ENCODE assay signal across 29 cellular contexts in the genomic region with DNA sequence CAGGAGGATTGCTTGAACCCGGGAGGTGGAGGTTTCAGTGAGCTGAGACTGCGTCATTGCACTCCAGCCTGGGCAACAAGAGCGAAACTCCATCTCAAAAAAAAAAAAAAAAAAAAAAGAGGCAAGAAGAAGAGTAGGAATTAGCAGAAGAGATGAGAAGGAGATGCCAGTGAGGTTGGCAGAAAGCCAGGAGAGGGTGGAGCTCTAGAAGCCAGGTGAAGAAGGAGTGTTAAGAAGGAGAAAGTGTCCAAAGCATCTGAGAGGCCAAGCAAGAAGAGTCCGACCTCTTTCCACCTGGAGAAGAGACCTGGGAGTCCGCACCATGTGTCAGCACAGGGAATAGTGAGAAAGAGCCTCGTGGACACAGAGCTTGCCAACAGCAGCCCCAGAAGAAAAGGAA.
A peak's percentile ranks its signal among the peaks of the same experiment; 100 is the strongest.
DNase-seq lines count a peak whose midpoint lies in the region; ATAC-seq and TF ChIP-seq lines count a peak whose summit lies in the region.
"Had no signal": no experiment of that assay in that cellular context is flagged by ENCODE, and none has a peak within 500 bp of the region (broad histone marks: within the 10 kb centered on the region; RNA-seq: fewer than 3 reads in every experiment).

No MANE protein-coding gene starts in this region.

- no peak overlapping the region for H3K9ac ChIP-seq in SK-N-SH
- peak overlapping the region; percentile 52 for H3K9ac ChIP-seq in smooth muscle cell (ENCODE audit: low read depth)
- H3K9ac ChIP-seq: parathyroid adenoma had no signal

- H3K27ac ChIP-seq in SK-N-SH (ENCODE audit: low read depth in 2 of 2, low read length in 1 of 2) (peak overlapping the region in 1 of 2 experiments; percentile 60; a peak in 2 of 4 replicates), smooth muscle cell (ENCODE audit: low read depth) (peak overlapping the region; percentile 94)
- H3K27ac ChIP-seq: 22Rv1, cardiac muscle cell, left lung, parathyroid adenoma, tibial artery had no signal

- H3F3A ChIP-seq in SK-N-SH (replicated peaks; ENCODE audit: insufficient read depth) = peaks cover 10% of the 10 kb centered on the region
- H3F3A ChIP-seq in smooth muscle cell (ENCODE audit: low read depth) = peaks cover 14% of the 10 kb centered on the region

- H3K36me3 Mint-ChIP-seq in natural killer cell = no peaks in the 10 kb centered on the region
- H3K36me3 Mint-ChIP-seq: CD4-positive, alpha-beta memory T cell; immature natural killer cell had no signal

- ATAC-seq in HG03520 (IDR thresholded peaks at IDR 0.05; ENCODE audit: unreplicated experiment) = no peak
- ATAC-seq in natural killer cell = no peak
- ATAC-seq: activated naive CD4-positive, alpha-beta T cell treated with anti-CD3 and anti-CD28 coated beads, Interleukin-2, amount 50 U/mL, for 72 hours; activated T-helper 17 cell treated with anti-CD3 and anti-CD28 coated beads, Interleukin-2, amount 50 U/mL, for 72 hours; HCT116; right cardiac atrium; stimulated activated naive CD8-positive, alpha-beta T cell treated with anti-CD3 and anti-CD28 coated beads, Interleukin-15, amount 100 ng/mL, for 72 hours had no signal

- H3K4me2 ChIP-seq in SK-N-SH (peak overlapping the region; percentile 31), smooth muscle cell (peak overlapping the region; percentile 30)

- POLR2A ChIA-PET in SK-N-SH (lab: Yijun Ruan, JAX) = no interaction called here

- no peak overlapping the region for H3K4me3 Mint-ChIP-seq in natural killer cell
- H3K4me3 Mint-ChIP-seq: activated B cell treated with CpG ODN at 0.5 μM for 24 hours; activated T-helper 17 cell treated with anti-CD3 and anti-CD28 coated beads, Interleukin-2, amount 50 U/mL, for 72 hours; CD4-positive, alpha-beta memory T cell; immature natural killer cell; nephron progenitor cell; stimulated activated naive CD8-positive, alpha-beta T cell treated with anti-CD3 and anti-CD28 coated beads, Interleukin-15, amount 100 ng/mL, for 72 hours had no signal

- H4K20me1 ChIP-seq in SK-N-SH (ENCODE audit: insufficient read depth) (peaks cover 66% of the 10 kb centered on the region; the same call in 1 of the 2 replicates), smooth muscle cell (ENCODE audit: low read depth) (no peaks in the 10 kb centered on the region)

- H3K4me1 Mint-ChIP-seq in natural killer cell = no peaks in the 10 kb centered on the region
- H3K4me1 Mint-ChIP-seq: activated B cell treated with CpG ODN at 0.5 μM for 24 hours; activated T-helper 17 cell treated with anti-CD3 and anti-CD28 coated beads, Interleukin-2, amount 50 U/mL, for 72 hours; CD4-positive, alpha-beta memory T cell; immature natural killer cell; stimulated activated naive CD8-positive, alpha-beta T cell treated with anti-CD3 and anti-CD28 coated beads, Interleukin-15, amount 100 ng/mL, for 72 hours had no signal

- H3K9me3 ChIP-seq in SK-N-SH (no peaks in the 10 kb centered on the region), smooth muscle cell (replicated peaks; ENCODE audit: low read depth) (no peaks in the 10 kb centered on the region)
- H3K9me3 ChIP-seq: left lung, tibial artery had no signal

- H3K4me3 ChIP-seq in SK-N-SH (ENCODE audit: low read depth in 2 of 2, low read length in 1 of 2) = no peak overlapping the region
- no peak overlapping the region for H3K4me3 ChIP-seq in smooth muscle cell
- H3K4me3 ChIP-seq: cardiac muscle cell, left lung, tibial artery had no signal

- intact Hi-C loops in natural killer cell (cut with micrococcal nuclease) = no loop called here

- H3K27me3 ChIP-seq in SK-N-SH (ENCODE audit: insufficient read depth) (no peaks in the 10 kb centered on the region), smooth muscle cell (ENCODE audit: low read depth) (no peaks in the 10 kb centered on the region)
- H3K27me3 ChIP-seq: cardiac muscle cell, left lung, tibial artery had no signal

- H3K79me2 ChIP-seq in SK-N-SH (ENCODE audit: insufficient read depth) (peaks cover 99% of the 10 kb centered on the region), smooth muscle cell (ENCODE audit: low read depth) (peaks cover 68% of the 10 kb centered on the region)

- WGBS in SK-N-SH (ENCODE audit: low lambda C conversion rate) = 92% methylated on average over 6 of the region's 6 CpGs
- WGBS in smooth muscle cell (ENCODE audit: low lambda C conversion rate) = 97% methylated on average over 6 of the region's 6 CpGs

- TF ChIP-seq RAD21 in SK-N-SH (IDR thresholded peaks at IDR 0.05; ENCODE audit: low read length) = no peak

- H3K9me2 ChIP-seq in SK-N-SH = no peaks in the 10 kb centered on the region

- no peak for TF ChIP-seq EP300 in SK-N-SH (IDR thresholded peaks at IDR 0.05; ENCODE audit: borderline replicate concordance in 1 of 2, low read depth in 1 of 2, low read length in 1 of 2)

- TF ChIP-seq CTCF in SK-N-SH (IDR thresholded peaks at IDR 0.05) (no peak), smooth muscle cell (IDR thresholded peaks at IDR 0.05; ENCODE audit: borderline replicate concordance, insufficient read depth, poor library complexity, severe bottlenecking) (no peak), natural killer cell (IDR thresholded peaks at IDR 0.05) (no peak)

- H3K36me3 ChIP-seq in SK-N-SH (replicated peaks in 1 of 2; ENCODE audit: control insufficient read depth in 1 of 2, insufficient read depth in 2 of 2, low read length in 1 of 2) = no peaks in the 10 kb centered on the region
- H3K36me3 ChIP-seq in smooth muscle cell (ENCODE audit: low read depth) = no peaks in the 10 kb centered on the region
- H3K36me3 ChIP-seq: cardiac muscle cell, left lung, tibial artery had no signal

- DNase-seq in DMS 273 (lab: John Stamatoyannopoulos, UW; ENCODE audit: unreplicated experiment) (peak; percentile 11), DMS 273 treated with DMSO at 0.1 percent for 48 hours (lab: John Stamatoyannopoulos, UW) (no peak), SK-N-SH (no peak), glomerular visceral epithelial cell (ENCODE audit: extremely low spot score) (peak; percentile 25), smooth muscle cell (lab: John Stamatoyannopoulos, UW; ENCODE audit: unreplicated experiment) (no peak), SW480 (ENCODE audit: low spot score) (no peak), natural killer cell (no peak)
- DNase-seq: activated B cell treated with CpG ODN at 0.5 μM for 24 hours; AML-193; anterior cingulate cortex; CD4-positive, alpha-beta memory T cell; hippocampal formation; immature natural killer cell; KG1; left lung; NCI-H146; NCI-H2171; NCI-H526 treated with DMSO at 0.1 percent for 48 hours; nephron progenitor cell; right cardiac atrium; stimulated activated naive CD8-positive, alpha-beta T cell treated with anti-CD3 and anti-CD28 coated beads, Interleukin-15, amount 100 ng/mL, for 72 hours; tibial artery had no signal

- no peaks in the 10 kb centered on the region for H3K9me3 Mint-ChIP-seq in natural killer cell
- H3K9me3 Mint-ChIP-seq: activated T-helper 17 cell treated with anti-CD3 and anti-CD28 coated beads, Interleukin-2, amount 50 U/mL, for 72 hours had no signal

- H3K27me3 Mint-ChIP-seq in natural killer cell (ENCODE audit: low read depth in 2 of 2) = peaks cover 48 to 49% of the 10 kb centered on the region in 2 donors
- H3K27me3 Mint-ChIP-seq: activated B cell treated with CpG ODN at 0.5 μM for 24 hours; activated T-helper 17 cell treated with anti-CD3 and anti-CD28 coated beads, Interleukin-2, amount 50 U/mL, for 72 hours had no signal

- CTCF ChIA-PET in SK-N-SH (lab: Yijun Ruan, JAX) = interaction anchor here (1.3 kb wide), 1 partner anchor 10 kb away, joined by 7 read pairs; no protein-coding TSS in a partner anchor

- no peak overlapping the region for H3K27ac Mint-ChIP-seq in natural killer cell
- H3K27ac Mint-ChIP-seq: activated B cell treated with CpG ODN at 0.5 μM for 24 hours; activated naive CD4-positive, alpha-beta T cell treated with anti-CD3 and anti-CD28 coated beads, Interleukin-2, amount 50 U/mL, for 72 hours; activated T-helper 17 cell treated with anti-CD3 and anti-CD28 coated beads, Interleukin-2, amount 50 U/mL, for 72 hours; immature natural killer cell; stimulated activated naive CD8-positive, alpha-beta T cell treated with anti-CD3 and anti-CD28 coated beads, Interleukin-15, amount 100 ng/mL, for 72 hours had no signal

- peaks cover 18 to 26% of the 10 kb centered on the region in 2 experiments for H3K4me1 ChIP-seq in SK-N-SH (ENCODE audit: control insufficient read depth in 1 of 2, insufficient read depth in 2 of 2, low read depth in 1 of 2, low read length in 1 of 2)
- H3K4me1 ChIP-seq in smooth muscle cell (ENCODE audit: low read depth) = peaks cover 15% of the 10 kb centered on the region
- H3K4me1 ChIP-seq: left lung, parathyroid adenoma had no signal

- H2AFZ ChIP-seq in SK-N-SH (ENCODE audit: low read depth) (no peak overlapping the region), smooth muscle cell (ENCODE audit: low read depth) (no peak overlapping the region)
- H2AFZ ChIP-seq: parathyroid adenoma had no signal

TF ChIP-seq in SK-N-SH, 30 proteins besides CTCF, POLR2A, EP300 and RAD21:
- 0 out of 2 replicates have a peak, but pooled peaks have one; percentile 5 for TF ChIP-seq NFIC (IDR thresholded peaks at IDR 0.05; ENCODE audit: borderline replicate concordance)
- TF ChIP-seq, protein P1, sequence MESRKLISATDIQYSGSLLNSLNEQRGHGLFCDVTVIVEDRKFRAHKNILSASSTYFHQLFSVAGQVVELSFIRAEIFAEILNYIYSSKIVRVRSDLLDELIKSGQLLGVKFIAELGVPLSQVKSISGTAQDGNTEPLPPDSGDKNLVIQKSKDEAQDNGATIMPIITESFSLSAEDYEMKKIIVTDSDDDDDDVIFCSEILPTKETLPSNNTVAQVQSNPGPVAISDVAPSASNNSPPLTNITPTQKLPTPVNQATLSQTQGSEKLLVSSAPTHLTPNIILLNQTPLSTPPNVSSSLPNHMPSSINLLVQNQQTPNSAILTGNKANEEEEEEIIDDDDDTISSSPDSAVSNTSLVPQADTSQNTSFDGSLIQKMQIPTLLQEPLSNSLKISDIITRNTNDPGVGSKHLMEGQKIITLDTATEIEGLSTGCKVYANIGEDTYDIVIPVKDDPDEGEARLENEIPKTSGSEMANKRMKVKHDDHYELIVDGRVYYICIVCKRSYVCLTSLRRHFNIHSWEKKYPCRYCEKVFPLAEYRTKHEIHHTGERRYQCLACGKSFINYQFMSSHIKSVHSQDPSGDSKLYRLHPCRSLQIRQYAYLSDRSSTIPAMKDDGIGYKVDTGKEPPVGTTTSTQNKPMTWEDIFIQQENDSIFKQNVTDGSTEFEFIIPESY (IDR thresholded peaks at IDR 0.05; ENCODE audit: borderline replicate concordance, low read depth) = no peak

Comparison
In these comparisons a context has a peak if more than half of its experiments do, and no peak if none do; other contexts are left out.
1. DNase-seq: peak in DMS 273 (single experiment) and glomerular visceral epithelial cell (single experiment); none in DMS 273 treated with DMSO at 0.1 percent for 48 hours (single experiment), SK-N-SH (single experiment), smooth muscle cell (single experiment), SW480 (single experiment) and natural killer cell (single experiment).